26 cellular contexts compared by ENCODE assay signal in the genomic region with DNA sequence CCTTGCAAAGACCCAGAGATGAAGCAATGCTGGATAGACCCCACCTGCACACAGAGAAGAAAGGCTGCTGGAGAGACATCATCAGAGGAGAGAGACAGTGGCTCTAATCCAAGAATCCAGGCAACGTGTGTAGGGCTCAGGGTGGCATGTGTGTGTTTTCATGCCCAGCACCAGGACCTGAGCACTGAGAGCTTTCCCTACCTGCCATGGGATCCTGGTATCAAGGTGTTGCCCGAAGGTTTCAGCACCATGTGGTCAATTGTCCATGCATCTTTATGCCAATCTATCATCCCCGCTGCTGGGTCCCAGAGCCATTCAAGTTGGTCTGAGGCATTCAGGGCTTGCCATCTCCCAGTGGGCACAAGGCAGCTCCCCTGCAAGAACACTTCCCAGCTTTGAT. TPM values are rescaled to one million over a fixed set of nuclear protein-coding genes. Genes with fewer than 3 reads are reported as not detected.
"Had no signal": no experiment of that assay in that cellular context is flagged by ENCODE, and none has a peak within 500 bp of the region (broad histone marks: within the 10 kb centered on the region; RNA-seq: fewer than 3 reads in every experiment).

No MANE protein-coding gene starts in this region.

- H3K36me3 Mint-ChIP-seq: activated CD4-positive, alpha-beta memory T cell treated with anti-CD3 and anti-CD28 coated beads for 36 hours; activated naive CD4-positive, alpha-beta T cell treated with anti-CD3 and anti-CD28 coated beads, Interleukin-2, amount 50 U/mL, for 72 hours; brain had no signal

- H3K4me1 Mint-ChIP-seq: activated CD4-positive, alpha-beta T cell treated with anti-CD3 and anti-CD28 coated beads, Interleukin-2, amount 10 ng/mL, durations not matched to agents 7 days and 5 days; activated naive CD8-positive, alpha-beta T cell treated with anti-CD3 and anti-CD28 coated beads, Interleukin-2, amount 50 U/mL, for 24 hours had no signal

- H3K27ac ChIP-seq: ascending aorta had no signal

- H3K9me3 Mint-ChIP-seq: activated CD4-positive, alpha-beta memory T cell treated with anti-CD3 and anti-CD28 coated beads for 36 hours; activated CD4-positive, alpha-beta T cell treated with anti-CD3 and anti-CD28 coated beads, Interleukin-2, amount 10 ng/mL, durations not matched to agents 7 days and 5 days; activated naive CD4-positive, alpha-beta T cell treated with anti-CD3 and anti-CD28 coated beads, Interleukin-2, amount 50 U/mL, for 72 hours; activated naive CD8-positive, alpha-beta T cell treated with anti-CD3 and anti-CD28 coated beads, Interleukin-2, amount 50 U/mL, for 24 hours had no signal

- H3K27me3 ChIP-seq: ascending aorta had no signal

- H3K4me3 ChIP-seq: ascending aorta had no signal

- DNase-seq: activated CD4-positive, alpha-beta T cell treated with anti-CD3 and anti-CD28 coated beads, Interleukin-2, amount 10 ng/mL, durations not matched to agents 7 days and 5 days; activated CD4-positive, CD25-positive, alpha-beta regulatory T cell; activated naive CD4-positive, alpha-beta T cell treated with Interleukin-2 at 50 U/mL for 16 hours; activated naive CD8-positive, alpha-beta T cell treated with anti-CD3 and anti-CD28 coated beads, Interleukin-2, amount 50 U/mL, for 24 hours; activated T-cell treated with anti-CD3 and anti-CD28 coated beads for 4 hours; amniotic stem cell; IMR-90; Kasumi-1; KBM-7; NCI-H1048; NCI-H146; NCI-H187 treated with DMSO at 0.1 percent for 48 hours; NCI-H2081 treated with DMSO at 0.1 percent for 48 hours; NCI-H446; NCI-H524; PC-3; SHP77 treated with DMSO at 0.1 percent for 48 hours; T-helper 17 cell; T-helper 9 cell had no signal

- H3K36me3 ChIP-seq: ascending aorta had no signal

- H3K27ac Mint-ChIP-seq: activated CD4-positive, alpha-beta memory T cell treated with anti-CD3 and anti-CD28 coated beads for 36 hours; activated CD4-positive, alpha-beta T cell treated with anti-CD3 and anti-CD28 coated beads, Interleukin-2, amount 10 ng/mL, durations not matched to agents 7 days and 5 days; activated naive CD4-positive, alpha-beta T cell treated with anti-CD3 and anti-CD28 coated beads, Interleukin-2, amount 50 U/mL, for 72 hours; activated naive CD8-positive, alpha-beta T cell treated with anti-CD3 and anti-CD28 coated beads, Interleukin-2, amount 50 U/mL, for 24 hours; T-helper 17 cell had no signal

- FAIRE-seq: RCC 7860 had no signal

- H3K9me3 ChIP-seq: ascending aorta had no signal

- H3K4me3 Mint-ChIP-seq: activated CD4-positive, alpha-beta memory T cell treated with anti-CD3 and anti-CD28 coated beads for 36 hours; activated CD4-positive, alpha-beta T cell treated with anti-CD3 and anti-CD28 coated beads, Interleukin-2, amount 10 ng/mL, durations not matched to agents 7 days and 5 days; activated naive CD8-positive, alpha-beta T cell treated with anti-CD3 and anti-CD28 coated beads, Interleukin-2, amount 50 U/mL, for 24 hours; brain; T-helper 17 cell had no signal

- ATAC-seq: activated naive CD4-positive, alpha-beta T cell treated with anti-CD3 and anti-CD28 coated beads, Interleukin-2, amount 50 U/mL, for 72 hours; activated naive CD8-positive, alpha-beta T cell treated with anti-CD3 and anti-CD28 coated beads, Interleukin-2, amount 50 U/mL, for 24 hours; PC-3; T-helper 17 cell had no signal

- H3K27me3 Mint-ChIP-seq: activated CD4-positive, alpha-beta memory T cell treated with anti-CD3 and anti-CD28 coated beads for 36 hours had no signal

RNA-seq across cellular contexts. Expression of a gene that starts 7.5 kb away (rescaled TPM):
- total RNA-seq: PC-3, SK-MEL-5 had no signal

RNA-seq across cellular contexts. Expression of a gene that starts 44.1 kb away (rescaled TPM):
- total RNA-seq: activated CD4-positive, alpha-beta memory T cell treated with anti-CD3 and anti-CD28 coated beads for 36 hours; activated CD4-positive, alpha-beta T cell treated with anti-CD3 and anti-CD28 coated beads, Interleukin-2, amount 10 ng/mL, durations not matched to agents 7 days and 5 days; activated CD8-positive, alpha-beta memory T cell treated with anti-CD3 and anti-CD28 coated beads for 36 hours; activated naive CD4-positive, alpha-beta T cell treated with anti-CD3 and anti-CD28 coated beads, Interleukin-2, amount 50 U/mL, for 72 hours; IMR-90; SK-MEL-5 had no signal

RNA-seq across cellular contexts. Expression of a gene that starts 58.5 kb away (rescaled TPM):
- total RNA-seq: activated CD4-positive, alpha-beta memory T cell treated with anti-CD3 and anti-CD28 coated beads for 36 hours; activated CD4-positive, alpha-beta T cell treated with anti-CD3 and anti-CD28 coated beads, Interleukin-2, amount 10 ng/mL, durations not matched to agents 7 days and 5 days; activated CD8-positive, alpha-beta memory T cell treated with anti-CD3 and anti-CD28 coated beads for 36 hours; activated naive CD4-positive, alpha-beta T cell treated with anti-CD3 and anti-CD28 coated beads, Interleukin-2, amount 50 U/mL, for 72 hours; ascending aorta; IMR-90; PC-3; SK-MEL-5; T-helper 17 cell had no signal
- polyA plus RNA-seq: IMR-90 had no signal
